In genomic region chr7:102873470-102874165, GRCh38 we compare ENCODE assay signal across 12 cellular contexts. TPM values are rescaled to one million over a fixed set of nuclear protein-coding genes. Genes with fewer than 3 reads are reported as not detected.
DNase-seq lines count a peak whose midpoint lies in the region; ATAC-seq and TF ChIP-seq lines count a peak whose summit lies in the region.
"Had no signal": no experiment of that assay in that cellular context is flagged by ENCODE, and none has a peak within 500 bp of the region (broad histone marks: within the 10 kb centered on the region; RNA-seq: fewer than 3 reads in every experiment).

No MANE protein-coding gene starts in this region.

- peak overlapping the region; percentile 26 for H3K4me3 Mint-ChIP-seq in activated CD4-positive, alpha-beta T cell treated with anti-CD3 and anti-CD28 coated beads, Interleukin-2, amount 10 ng/mL, durations not matched to agents 24 days and 14 days
- H3K4me3 Mint-ChIP-seq in progenitor cell of endocrine pancreas (ENCODE audit: low read depth), result no peak overlapping the region

- H3K4me3 ChIP-seq in OCI-LY3 (ENCODE audit: low read length), result no peak overlapping the region
- H3K4me3 ChIP-seq: dorsolateral prefrontal cortex had no signal

- no peak overlapping the region for H3K9ac ChIP-seq in OCI-LY3 (ENCODE audit: low read length)

- H2AFZ ChIP-seq in OCI-LY3 (ENCODE audit: low read depth, low read length), result no peak overlapping the region

- H3K36me3 Mint-ChIP-seq in activated CD4-positive, alpha-beta T cell treated with anti-CD3 and anti-CD28 coated beads, Interleukin-2, amount 10 ng/mL, durations not matched to agents 24 days and 14 days (ENCODE audit: low read depth), result no peaks in the 10 kb centered on the region
- peaks cover 4% of the 10 kb centered on the region for H3K36me3 Mint-ChIP-seq in progenitor cell of endocrine pancreas (ENCODE audit: insufficient read depth)

- CTCF ChIA-PET in RWPE1 (lab: Yijun Ruan, JAX), result interaction anchor here (0.7 to 1.0 kb wide), 2 partner anchors 189 to 278 kb away, joined by 3 to 4 read pairs; no protein-coding TSS in a partner anchor

- TF ChIP-seq CTCF in OCI-LY3 (IDR thresholded peaks at IDR 0.05; ENCODE audit: low read depth, low read length), result no peak
- TF ChIP-seq CTCF in progenitor cell of endocrine pancreas (IDR thresholded peaks at IDR 0.05; ENCODE audit: unreplicated experiment), result no peak
- TF ChIP-seq CTCF in RWPE1 (conservative IDR thresholded peaks at IDR 0.05; ENCODE audit: low read depth), result no peak

- peaks cover 38% of the 10 kb centered on the region for H3K4me1 Mint-ChIP-seq in activated CD4-positive, alpha-beta T cell treated with anti-CD3 and anti-CD28 coated beads, Interleukin-2, amount 10 ng/mL, durations not matched to agents 24 days and 14 days
- H3K4me1 Mint-ChIP-seq in progenitor cell of endocrine pancreas (ENCODE audit: low read depth), result peaks cover 13% of the 10 kb centered on the region

- H3K27ac ChIP-seq in OCI-LY3 (ENCODE audit: low read length) (no peak overlapping the region), RWPE1 (no peak overlapping the region)
- H3K27ac ChIP-seq: dorsolateral prefrontal cortex had no signal

- H3K36me3 ChIP-seq in OCI-LY3 (replicated peaks; ENCODE audit: low read depth, low read length), result no peaks in the 10 kb centered on the region

- H3K79me2 ChIP-seq in OCI-LY3 (ENCODE audit: low read length), result no peaks in the 10 kb centered on the region

- H3K9me3 ChIP-seq in OCI-LY3 (ENCODE audit: insufficient read depth, low read length), result no peaks in the 10 kb centered on the region

- ATAC-seq in HG02763 (IDR thresholded peaks at IDR 0.05; ENCODE audit: unreplicated experiment), result peak; percentile 29
- ATAC-seq: Right ventricle myocardium inferior had no signal

- peak overlapping the region; percentile 30 for H3K4me2 ChIP-seq in OCI-LY3 (ENCODE audit: low read length)

- no peaks in the 10 kb centered on the region for H4K20me1 ChIP-seq in OCI-LY3 (ENCODE audit: insufficient read depth, low read length)

- no peak for DNase-seq in activated CD4-positive, alpha-beta T cell treated with anti-CD3 and anti-CD28 coated beads, Interleukin-2, amount 10 ng/mL, durations not matched to agents 24 days and 14 days
- no peak for DNase-seq in activated CD4-positive, alpha-beta T cell treated with anti-CD3 and anti-CD28 coated beads, Interleukin-2, amount 50 U/mL, for 4 hours
- DNase-seq in progenitor cell of endocrine pancreas (ENCODE audit: low spot score, unreplicated experiment) (no peak), RWPE1 (ENCODE audit: low spot score) (no peak), cardiac septum (ENCODE audit: low spot score) (no peak)
- no peak for DNase-seq in stimulated activated CD4-positive, alpha-beta T cell treated with anti-CD3 and anti-CD28 coated beads, Interleukin-2, amount 100 ng/mL, for 48 hours
- DNase-seq: dorsolateral prefrontal cortex; retina; stimulated activated naive CD4-positive, alpha-beta T cell had no signal

- H3K9me3 Mint-ChIP-seq in activated CD4-positive, alpha-beta T cell treated with anti-CD3 and anti-CD28 coated beads, Interleukin-2, amount 10 ng/mL, durations not matched to agents 24 days and 14 days, result peaks cover 23% of the 10 kb centered on the region
- no peaks in the 10 kb centered on the region for H3K9me3 Mint-ChIP-seq in progenitor cell of endocrine pancreas (ENCODE audit: low read depth)

- intact Hi-C loops in activated CD4-positive, alpha-beta T cell treated with anti-CD3 and anti-CD28 coated beads, Interleukin-2, amount 10 ng/mL, durations not matched to agents 24 days and 14 days (cut with micrococcal nuclease), result loop anchor here (5.0 to 10.0 kb wide), 2 partner anchors 59 to 161 kb away; no protein-coding TSS in a partner anchor
- intact Hi-C loops in cardiac septum (cut with DNase I), result no loop called here

- POLR2A ChIA-PET in RWPE1 (lab: Yijun Ruan, JAX; ENCODE audit: low non-redundant PET), result no interaction called here

- peaks cover 8% of the 10 kb centered on the region for H3K27me3 Mint-ChIP-seq in activated CD4-positive, alpha-beta T cell treated with anti-CD3 and anti-CD28 coated beads, Interleukin-2, amount 10 ng/mL, durations not matched to agents 24 days and 14 days
- no peaks in the 10 kb centered on the region for H3K27me3 Mint-ChIP-seq in progenitor cell of endocrine pancreas

- no peaks in the 10 kb centered on the region for H3K27me3 ChIP-seq in OCI-LY3 (ENCODE audit: low read depth, low read length)
- H3K27me3 ChIP-seq: dorsolateral prefrontal cortex had no signal

- H3K27ac Mint-ChIP-seq in activated CD4-positive, alpha-beta T cell treated with anti-CD3 and anti-CD28 coated beads, Interleukin-2, amount 10 ng/mL, durations not matched to agents 24 days and 14 days, result peak overlapping the region; percentile 29
- peak overlapping the region; percentile 72 for H3K27ac Mint-ChIP-seq in progenitor cell of endocrine pancreas

- peaks cover 12% of the 10 kb centered on the region for H3K4me1 ChIP-seq in OCI-LY3 (ENCODE audit: low read length)

RNA-seq across cellular contexts. Expression of gene LRRC17, which starts 39.2 kb away (rescaled TPM):
- total RNA-seq in activated CD4-positive, alpha-beta T cell treated with anti-CD3 and anti-CD28 coated beads, Interleukin-2, amount 10 ng/mL, durations not matched to agents 24 days and 14 days, result not detected in 2 replicates
- total RNA-seq in progenitor cell of endocrine pancreas (1.3 and 2.3 TPM in 2 replicates), cardiac septum (1.8 TPM)
